Comparison of ENCODE assay signal across 8 cellular contexts in the genomic region with DNA sequence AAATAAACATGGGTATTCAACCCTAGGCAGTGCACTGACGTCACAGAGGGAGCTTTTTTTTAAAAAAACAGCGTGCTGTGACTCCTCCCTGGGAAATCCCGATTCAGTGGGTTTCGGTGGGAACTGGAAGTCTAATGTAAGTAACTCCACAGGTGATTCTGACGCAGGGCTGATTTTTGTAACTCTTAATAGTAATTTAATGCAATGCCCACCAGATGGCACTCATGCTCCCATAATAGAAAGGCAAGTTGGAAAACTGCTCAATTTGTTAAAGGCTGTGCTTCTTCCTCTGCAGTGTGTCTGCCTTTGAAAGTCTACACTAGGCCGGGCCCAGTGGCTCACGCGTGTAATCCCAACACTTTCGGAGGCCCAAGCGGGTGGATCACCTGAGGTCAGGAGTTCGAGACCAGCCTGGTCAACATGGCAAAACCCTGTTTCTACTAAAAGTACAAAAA. TPM values are rescaled to one million over a fixed set of nuclear protein-coding genes. Genes with fewer than 3 reads are reported as not detected.
DNase-seq lines count a peak whose midpoint lies in the region; ATAC-seq and TF ChIP-seq lines count a peak whose summit lies in the region.

No MANE protein-coding gene starts in this region.

- H3K4me3 ChIP-seq in Loucy (ENCODE audit: low read length, poor library complexity, severe bottlenecking) (no peak overlapping the region), prostate gland (no peak overlapping the region)

- H3K27me3 ChIP-seq in Loucy (ENCODE audit: insufficient read depth, low read length, poor library complexity, severe bottlenecking) (no peaks in the 10 kb centered on the region), prostate gland (replicated peaks; ENCODE audit: insufficient read depth) (no peaks in the 10 kb centered on the region)

- no peak overlapping the region for H3K4me3 Mint-ChIP-seq in glutamatergic neuron (ENCODE audit: unreplicated experiment)

- H3K9ac ChIP-seq in Loucy (ENCODE audit: low read depth, low read length, poor library complexity, severe bottlenecking), result no peak overlapping the region

- in situ Hi-C loops in SK-MEL-5 (cut with HindIII; ENCODE audit: low pct_unique_long_range_greater_than_20kb, low sequenced_read_pairs), result no loop called here

- H3K27me3 Mint-ChIP-seq in glutamatergic neuron (ENCODE audit: unreplicated experiment), result peaks cover 3% of the 10 kb centered on the region

- no peak for TF ChIP-seq POLR2A in prostate gland (IDR thresholded peaks at IDR 0.05)

- H3K4me1 ChIP-seq in Loucy (ENCODE audit: insufficient read depth, low read length, poor library complexity, severe bottlenecking) (peaks cover 6% of the 10 kb centered on the region), prostate gland (replicated peaks) (no peaks in the 10 kb centered on the region)

- H3K9me2 ChIP-seq in Loucy (replicated peaks; ENCODE audit: low read depth, low read length), result no peaks in the 10 kb centered on the region

- H3K27ac Mint-ChIP-seq in activated naive CD4-positive, alpha-beta T cell treated with anti-CD3 and anti-CD28 coated beads, Interleukin-2, amount 50 U/mL, for 72 hours, result no peak overlapping the region
- no peak overlapping the region for H3K27ac Mint-ChIP-seq in glutamatergic neuron (ENCODE audit: unreplicated experiment)

- peaks cover 4% of the 10 kb centered on the region in 2 donors for H3K36me3 Mint-ChIP-seq in activated naive CD4-positive, alpha-beta T cell treated with anti-CD3 and anti-CD28 coated beads, Interleukin-2, amount 50 U/mL, for 72 hours
- no peaks in the 10 kb centered on the region for H3K36me3 Mint-ChIP-seq in glutamatergic neuron (ENCODE audit: unreplicated experiment)

- no peaks in the 10 kb centered on the region for H4K20me1 ChIP-seq in Loucy (ENCODE audit: insufficient read depth, low read length, poor library complexity, severe bottlenecking)

- no peak overlapping the region for H3K27ac ChIP-seq in prostate gland

- DNase-seq in ELR (ENCODE audit: low read depth) (peak; percentile 92), SK-MEL-5 (ENCODE audit: low read depth, low spot score) (peak; percentile 85), glutamatergic neuron (peak; percentile 38), prostate gland (ENCODE audit: low spot score) (peak; percentile 53), hepatic stellate cell (ENCODE audit: low spot score) (no peak)
- peak in 1 of 2 donors; percentile 61 for DNase-seq in activated naive CD4-positive, alpha-beta T cell treated with anti-CD3 and anti-CD28 coated beads, Interleukin-2, amount 50 U/mL, for 72 hours (ENCODE audit: low spot score in 2 of 2)

- 15% methylated on average over 11 of the region's 11 CpGs for WGBS in prostate gland

- no peaks in the 10 kb centered on the region for H3K36me3 ChIP-seq in Loucy (ENCODE audit: insufficient read depth, low read length)
- no peaks in the 10 kb centered on the region for H3K36me3 ChIP-seq in prostate gland

- TF ChIP-seq CTCF in Loucy (conservative IDR thresholded peaks at IDR 0.05; ENCODE audit: low read length) (peak; percentile 69), glutamatergic neuron (IDR thresholded peaks at IDR 0.05; ENCODE audit: partially characterized antibody, unreplicated experiment) (peak; percentile 71), prostate gland (IDR thresholded peaks at IDR 0.05) (peak in 3 of 4 experiments; percentile 57 to 66 (median 62))

- no peaks in the 10 kb centered on the region for H3F3A ChIP-seq in Loucy (ENCODE audit: low read depth)

- no peaks in the 10 kb centered on the region for H3K79me2 ChIP-seq in Loucy (ENCODE audit: insufficient read depth, low read length)

- intact Hi-C loops in prostate gland (cut with DNase I), result loop anchor here (5.0 kb wide), 1 partner anchor 429 kb away; no protein-coding TSS in a partner anchor

- no peaks in the 10 kb centered on the region; the same call in 1 of the 2 replicates for H3K9me3 ChIP-seq in Loucy (ENCODE audit: insufficient read depth, low read depth, low read length)
- H3K9me3 ChIP-seq in prostate gland, result no peaks in the 10 kb centered on the region

- H3K4me1 Mint-ChIP-seq in glutamatergic neuron (ENCODE audit: low read depth, unreplicated experiment), result no peaks in the 10 kb centered on the region

- peak; percentile 92 for ATAC-seq in GM21786 (IDR thresholded peaks at IDR 0.05; ENCODE audit: unreplicated experiment)
- peak; percentile 73 to 84 for ATAC-seq in activated naive CD4-positive, alpha-beta T cell treated with anti-CD3 and anti-CD28 coated beads, Interleukin-2, amount 50 U/mL, for 72 hours

- no peak overlapping the region for H3K4me2 ChIP-seq in Loucy (ENCODE audit: low read depth, low read length, poor library complexity, severe bottlenecking)

- H2AFZ ChIP-seq in Loucy (ENCODE audit: low read length), result no peak overlapping the region

- H3K9me3 Mint-ChIP-seq in activated naive CD4-positive, alpha-beta T cell treated with anti-CD3 and anti-CD28 coated beads, Interleukin-2, amount 50 U/mL, for 72 hours, result peaks cover 4% of the 10 kb centered on the region in 2 donors
- no peaks in the 10 kb centered on the region for H3K9me3 Mint-ChIP-seq in glutamatergic neuron (ENCODE audit: unreplicated experiment)

RNA-seq across cellular contexts. Expression of a gene that starts 10.9 kb away (rescaled TPM):
- total RNA-seq in SK-MEL-5 (2014; rRNA removed; shearing (Covaris generic)), result 42.3 and 50.1 TPM in 2 replicates
- 38.4 and 45.0 TPM in 2 replicates for polyA plus RNA-seq in SK-MEL-5 (2015; cell fraction: cytosol; rRNA removed)
- 14.5 and 19.3 TPM in 2 replicates for polyA plus RNA-seq in SK-MEL-5 (2015; cell fraction: nucleus; rRNA removed)
- 10 to 100 TPM; 50.9 to 52.0 TPM for total RNA-seq in activated naive CD4-positive, alpha-beta T cell treated with anti-CD3 and anti-CD28 coated beads, Interleukin-2, amount 50 U/mL, for 72 hours
- total RNA-seq in glutamatergic neuron (ENCODE audit: unreplicated experiment) (59.4 TPM), prostate gland (10 to 100 TPM; 32.2 to 49.3 TPM)
